Comparison of ENCODE assay signal across 25 cellular contexts in genomic region chr16:12431547-12431946, GRCh38.
"Had no signal": no experiment of that assay in that cellular context is flagged by ENCODE, and none has a peak within 500 bp of the region (broad histone marks: within the 10 kb centered on the region; RNA-seq: fewer than 3 reads in every experiment).

No MANE protein-coding gene starts in this region.

- H3K27me3 ChIP-seq: colonic mucosa, gastrocnemius medialis, left lung, right atrium auricular region, suprapubic skin, transverse colon, upper lobe of right lung, uterus had no signal

- H3K36me3 ChIP-seq: colonic mucosa, gastrocnemius medialis, left lung, neural progenitor cell, prostate gland, right atrium auricular region, suprapubic skin, transverse colon, upper lobe of right lung, uterus had no signal

- H3K27ac Mint-ChIP-seq: dendritic cell treated with granulocyte-macrophage colony-stimulating factor and Interleukin-4, amounts not matched to agents 40 ng/mL and 50 ng/mL, for 4 days; endodermal cell; nephron had no signal

- H3K4me3 ChIP-seq: colonic mucosa, gastrocnemius medialis, left lung, neural progenitor cell, prostate gland, right atrium auricular region, suprapubic skin, transverse colon, upper lobe of right lung, uterus had no signal

- H3K9me3 ChIP-seq: colonic mucosa, gastrocnemius medialis, left lung, prostate gland, right atrium auricular region, suprapubic skin, transverse colon, upper lobe of right lung, uterus had no signal

- H3K36me3 Mint-ChIP-seq: neural progenitor cell had no signal

- H3K27me3 Mint-ChIP-seq: dendritic cell treated with granulocyte-macrophage colony-stimulating factor and Interleukin-4, amounts not matched to agents 40 ng/mL and 50 ng/mL, for 4 days; stimulated activated naive CD8-positive, alpha-beta T cell treated with anti-CD3 and anti-CD28 coated beads, Interleukin-15, amount 100 ng/mL, for 72 hours had no signal

- H3K27ac ChIP-seq: colonic mucosa, epithelial cell of prostate, gastrocnemius medialis, left lung, neural progenitor cell, prostate gland, right atrium auricular region, suprapubic skin, transverse colon, upper lobe of right lung, uterus had no signal

- FAIRE-seq: kidney had no signal

- H3K4me1 ChIP-seq: colonic mucosa, gastrocnemius medialis, left lung, prostate gland, right atrium auricular region, suprapubic skin, transverse colon, upper lobe of right lung, uterus had no signal

- H3K4me2 ChIP-seq: neural progenitor cell had no signal

- H3K9ac ChIP-seq: neural progenitor cell had no signal

- H3K9me3 Mint-ChIP-seq: dendritic cell treated with granulocyte-macrophage colony-stimulating factor and Interleukin-4, amounts not matched to agents 40 ng/mL and 50 ng/mL, for 4 days; endodermal cell; nephron; stimulated activated naive CD8-positive, alpha-beta T cell treated with anti-CD3 and anti-CD28 coated beads, Interleukin-15, amount 100 ng/mL, for 72 hours had no signal

- H2AFZ ChIP-seq: neural progenitor cell had no signal

- H3K4me3 Mint-ChIP-seq: dendritic cell treated with granulocyte-macrophage colony-stimulating factor and Interleukin-4, amounts not matched to agents 40 ng/mL and 50 ng/mL, for 4 days; endodermal cell; nephron; neural progenitor cell; stimulated activated naive CD8-positive, alpha-beta T cell treated with anti-CD3 and anti-CD28 coated beads, Interleukin-15, amount 100 ng/mL, for 72 hours had no signal

- ATAC-seq: esophagus mucosa; gastrocnemius medialis; left lung; sciatic nerve; stimulated activated naive CD8-positive, alpha-beta T cell treated with anti-CD3 and anti-CD28 coated beads, Interleukin-15, amount 100 ng/mL, for 72 hours; upper lobe of right lung had no signal

- DNase-seq: colonic mucosa; effector CD8-positive, alpha-beta T cell; endodermal cell; foreskin fibroblast; gastrocnemius medialis; head of caudate nucleus; kidney; left lung; mesendoderm; stimulated activated CD4-positive, alpha-beta T cell treated with anti-CD3 and anti-CD28 coated beads, Interleukin-2, amount 100 ng/mL, for 24 hours; stimulated activated CD4-positive, alpha-beta T cell treated with anti-CD3 and anti-CD28 coated beads, Interleukin-4, amount 100 ng/mL, for 24 hours; stimulated activated naive CD4-positive, alpha-beta T cell; stimulated activated naive CD8-positive, alpha-beta T cell treated with anti-CD3 and anti-CD28 coated beads, Interleukin-15, amount 100 ng/mL, for 72 hours; transverse colon; upper lobe of right lung; uterus had no signal
